ENCODE assay signal across 1 cellular context in the genomic region with DNA sequence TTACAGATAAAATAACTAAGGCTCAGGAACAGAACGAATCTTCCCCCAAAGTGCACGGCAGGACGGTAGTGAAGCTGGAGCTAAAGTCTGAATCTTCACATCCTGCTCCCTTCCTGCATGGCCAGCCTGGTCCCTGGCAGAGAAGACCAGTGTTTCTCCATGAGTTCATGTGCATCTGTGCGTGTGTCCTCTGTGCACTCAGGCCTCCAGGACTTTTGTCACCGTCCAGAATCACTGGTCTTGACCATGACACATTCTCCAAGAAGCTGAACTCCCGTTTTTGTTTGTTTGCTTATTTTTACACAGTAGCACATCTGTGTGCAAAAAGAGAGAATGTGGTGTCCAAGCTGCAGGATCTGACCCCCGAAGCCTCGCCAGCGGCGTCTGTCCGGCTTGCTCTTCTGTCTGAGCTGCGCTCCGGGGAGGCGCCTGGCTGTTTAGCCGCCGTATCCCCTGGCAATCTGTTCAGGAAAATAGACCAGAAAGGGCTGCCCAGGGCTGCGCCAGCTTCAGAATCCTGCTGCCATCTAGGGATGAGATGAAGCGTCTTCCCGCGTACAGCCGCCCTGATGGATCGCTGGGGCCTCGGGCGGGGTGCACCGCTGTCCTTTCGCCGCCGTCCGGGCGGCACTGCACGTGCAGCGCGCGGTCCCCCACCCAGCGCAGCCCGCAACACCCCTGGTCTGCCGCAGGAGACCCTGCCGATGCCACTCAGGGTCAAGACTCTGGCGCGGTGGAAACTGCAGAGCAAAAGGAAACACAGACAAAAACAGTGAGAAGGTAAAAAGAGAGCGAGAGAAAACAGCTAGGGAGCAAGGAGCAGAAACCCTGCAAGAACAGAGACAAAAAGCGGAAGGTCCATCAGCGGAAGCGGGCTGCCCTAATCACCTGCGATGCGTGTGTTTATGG.
TF ChIP-seq lines count a peak whose summit lies in the region.

No MANE protein-coding gene starts in this region.

TF ChIP-seq in HEK293, 187 proteins besides CTCF, POLR2A, EP300 and RAD21 (continued from another document and continues in another):
- TF ChIP-seq ZNF350 (tag by site-specific recombination; IDR thresholded peaks at IDR 0.05) (no peak), ZNF600 (tag by site-specific recombination; IDR thresholded peaks at IDR 0.05) (peak; percentile 72), ZBTB26 (tag by site-specific recombination; optimal IDR thresholded peaks at IDR 0.05) (peak; percentile 35), FEZF1 (tag by site-specific recombination; IDR thresholded peaks at IDR 0.05) (peak; percentile 64), ZNF423 (tag by site-specific recombination; IDR thresholded peaks at IDR 0.05) (no peak), ZNF132 (tag by site-specific recombination; IDR thresholded peaks at IDR 0.05; ENCODE audit: borderline replicate concordance) (no peak), KLF8 (tag by site-specific recombination; IDR thresholded peaks at IDR 0.05) (no peak), ZNF112 (tag by site-specific recombination; IDR thresholded peaks at IDR 0.05) (no peak), ZNF157 (tag by site-specific recombination; IDR thresholded peaks at IDR 0.05) (no peak), ZNF2 (tag by site-specific recombination; IDR thresholded peaks at IDR 0.05) (peak; percentile 72; the same call in 1 of the 2 replicates), ZNF341 (tag by site-specific recombination; IDR thresholded peaks at IDR 0.05; ENCODE audit: low read depth) (peak; percentile 92), SETDB1 (IDR thresholded peaks at IDR 0.05; ENCODE audit: insufficient read length, low read length) (peak; percentile 26), ZNF280C (tag by site-specific recombination; IDR thresholded peaks at IDR 0.05) (no peak), ZNF394 (tag by site-specific recombination; IDR thresholded peaks at IDR 0.05; ENCODE audit: borderline replicate concordance) (no peak), ZNF561 (tag by site-specific recombination; IDR thresholded peaks at IDR 0.05; ENCODE audit: borderline replicate concordance) (0 out of 2 replicates have a peak, but pooled peaks have one; percentile 47), ZNF768 (tag by site-specific recombination; IDR thresholded peaks at IDR 0.05) (peak; percentile 56; the same call in 1 of the 2 replicates), ZNF571 (tag by site-specific recombination; IDR thresholded peaks at IDR 0.05) (no peak), ZNF624 (tag by site-specific recombination; IDR thresholded peaks at IDR 0.05) (no peak), KLF1 (tag by site-specific recombination; IDR thresholded peaks at IDR 0.05) (no peak), WT1 (tag by site-specific recombination; IDR thresholded peaks at IDR 0.05) (no peak), ZFP3 (tag by site-specific recombination; IDR thresholded peaks at IDR 0.05; ENCODE audit: low read depth) (no peak), SALL2 (tag by site-specific recombination; IDR thresholded peaks at IDR 0.05; ENCODE audit: borderline replicate concordance) (no peak), ZNF660 (tag by site-specific recombination; IDR thresholded peaks at IDR 0.05) (no peak), ZNF311 (tag by site-specific recombination; IDR thresholded peaks at IDR 0.05; ENCODE audit: borderline replicate concordance) (no peak), ZNF19 (tag by site-specific recombination; IDR thresholded peaks at IDR 0.05; ENCODE audit: low read depth) (no peak), INSM2 (tag by site-specific recombination; IDR thresholded peaks at IDR 0.05) (no peak), ZEB2 (tag by site-specific recombination; IDR thresholded peaks at IDR 0.05) (no peak), ZNF558 (tag by site-specific recombination; IDR thresholded peaks at IDR 0.05) (no peak), PATZ1 (tag by site-specific recombination; IDR thresholded peaks at IDR 0.05) (0 out of 2 replicates have a peak, but pooled peaks have one; percentile 44), PBX3 (CRISPR knock-in tag; IDR thresholded peaks at IDR 0.05) (no peak), ZNF426 (tag by site-specific recombination; IDR thresholded peaks at IDR 0.05) (no peak), OSR2 (tag by site-specific recombination; IDR thresholded peaks at IDR 0.05) (no peak), ZNF704 (tag by site-specific recombination; IDR thresholded peaks at IDR 0.05) (no peak), ZNF416 (tag by site-specific recombination; IDR thresholded peaks at IDR 0.05) (no peak), ZIC2 (tag by site-specific recombination; IDR thresholded peaks at IDR 0.05) (peak; percentile 29)
- TF ChIP-seq, protein P1, sequence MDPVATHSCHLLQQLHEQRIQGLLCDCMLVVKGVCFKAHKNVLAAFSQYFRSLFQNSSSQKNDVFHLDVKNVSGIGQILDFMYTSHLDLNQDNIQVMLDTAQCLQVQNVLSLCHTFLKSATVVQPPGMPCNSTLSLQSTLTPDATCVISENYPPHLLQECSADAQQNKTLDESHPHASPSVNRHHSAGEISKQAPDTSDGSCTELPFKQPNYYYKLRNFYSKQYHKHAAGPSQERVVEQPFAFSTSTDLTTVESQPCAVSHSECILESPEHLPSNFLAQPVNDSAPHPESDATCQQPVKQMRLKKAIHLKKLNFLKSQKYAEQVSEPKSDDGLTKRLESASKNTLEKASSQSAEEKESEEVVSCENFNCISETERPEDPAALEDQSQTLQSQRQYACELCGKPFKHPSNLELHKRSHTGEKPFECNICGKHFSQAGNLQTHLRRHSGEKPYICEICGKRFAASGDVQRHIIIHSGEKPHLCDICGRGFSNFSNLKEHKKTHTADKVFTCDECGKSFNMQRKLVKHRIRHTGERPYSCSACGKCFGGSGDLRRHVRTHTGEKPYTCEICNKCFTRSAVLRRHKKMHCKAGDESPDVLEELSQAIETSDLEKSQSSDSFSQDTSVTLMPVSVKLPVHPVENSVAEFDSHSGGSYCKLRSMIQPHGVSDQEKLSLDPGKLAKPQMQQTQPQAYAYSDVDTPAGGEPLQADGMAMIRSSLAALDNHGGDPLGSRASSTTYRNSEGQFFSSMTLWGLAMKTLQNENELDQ (tag by site-specific recombination; IDR thresholded peaks at IDR 0.05; ENCODE audit: low read depth): no peak
- TF ChIP-seq, protein P2, sequence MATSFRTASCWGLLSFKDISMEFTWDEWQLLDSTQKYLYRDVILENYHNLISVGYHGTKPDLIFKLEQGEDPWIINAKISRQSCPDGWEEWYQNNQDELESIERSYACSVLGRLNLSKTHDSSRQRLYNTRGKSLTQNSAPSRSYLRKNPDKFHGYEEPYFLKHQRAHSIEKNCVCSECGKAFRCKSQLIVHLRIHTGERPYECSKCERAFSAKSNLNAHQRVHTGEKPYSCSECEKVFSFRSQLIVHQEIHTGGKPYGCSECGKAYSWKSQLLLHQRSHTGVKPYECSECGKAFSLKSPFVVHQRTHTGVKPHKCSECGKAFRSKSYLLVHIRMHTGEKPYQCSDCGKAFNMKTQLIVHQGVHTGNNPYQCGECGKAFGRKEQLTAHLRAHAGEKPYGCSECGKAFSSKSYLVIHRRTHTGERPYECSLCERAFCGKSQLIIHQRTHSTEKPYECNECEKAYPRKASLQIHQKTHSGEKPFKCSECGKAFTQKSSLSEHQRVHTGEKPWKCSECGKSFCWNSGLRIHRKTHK (tag by site-specific recombination; IDR thresholded peaks at IDR 0.05): no peak
- TF ChIP-seq, protein P3, sequence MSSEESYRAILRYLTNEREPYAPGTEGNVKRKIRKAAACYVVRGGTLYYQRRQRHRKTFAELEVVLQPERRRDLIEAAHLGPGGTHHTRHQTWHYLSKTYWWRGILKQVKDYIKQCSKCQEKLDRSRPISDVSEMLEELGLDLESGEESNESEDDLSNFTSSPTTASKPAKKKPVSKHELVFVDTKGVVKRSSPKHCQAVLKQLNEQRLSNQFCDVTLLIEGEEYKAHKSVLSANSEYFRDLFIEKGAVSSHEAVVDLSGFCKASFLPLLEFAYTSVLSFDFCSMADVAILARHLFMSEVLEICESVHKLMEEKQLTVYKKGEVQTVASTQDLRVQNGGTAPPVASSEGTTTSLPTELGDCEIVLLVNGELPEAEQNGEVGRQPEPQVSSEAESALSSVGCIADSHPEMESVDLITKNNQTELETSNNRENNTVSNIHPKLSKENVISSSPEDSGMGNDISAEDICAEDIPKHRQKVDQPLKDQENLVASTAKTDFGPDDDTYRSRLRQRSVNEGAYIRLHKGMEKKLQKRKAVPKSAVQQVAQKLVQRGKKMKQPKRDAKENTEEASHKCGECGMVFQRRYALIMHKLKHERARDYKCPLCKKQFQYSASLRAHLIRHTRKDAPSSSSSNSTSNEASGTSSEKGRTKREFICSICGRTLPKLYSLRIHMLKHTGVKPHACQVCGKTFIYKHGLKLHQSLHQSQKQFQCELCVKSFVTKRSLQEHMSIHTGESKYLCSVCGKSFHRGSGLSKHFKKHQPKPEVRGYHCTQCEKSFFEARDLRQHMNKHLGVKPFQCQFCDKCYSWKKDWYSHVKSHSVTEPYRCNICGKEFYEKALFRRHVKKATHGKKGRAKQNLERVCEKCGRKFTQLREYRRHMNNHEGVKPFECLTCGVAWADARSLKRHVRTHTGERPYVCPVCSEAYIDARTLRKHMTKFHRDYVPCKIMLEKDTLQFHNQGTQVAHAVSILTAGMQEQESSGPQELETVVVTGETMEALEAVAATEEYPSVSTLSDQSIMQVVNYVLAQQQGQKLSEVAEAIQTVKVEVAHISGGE (tag by site-specific recombination; conservative IDR thresholded peaks at IDR 0.05; ENCODE audit: low read depth): peak; percentile 57
